8 cellular contexts compared by ENCODE assay signal in the genomic region with DNA sequence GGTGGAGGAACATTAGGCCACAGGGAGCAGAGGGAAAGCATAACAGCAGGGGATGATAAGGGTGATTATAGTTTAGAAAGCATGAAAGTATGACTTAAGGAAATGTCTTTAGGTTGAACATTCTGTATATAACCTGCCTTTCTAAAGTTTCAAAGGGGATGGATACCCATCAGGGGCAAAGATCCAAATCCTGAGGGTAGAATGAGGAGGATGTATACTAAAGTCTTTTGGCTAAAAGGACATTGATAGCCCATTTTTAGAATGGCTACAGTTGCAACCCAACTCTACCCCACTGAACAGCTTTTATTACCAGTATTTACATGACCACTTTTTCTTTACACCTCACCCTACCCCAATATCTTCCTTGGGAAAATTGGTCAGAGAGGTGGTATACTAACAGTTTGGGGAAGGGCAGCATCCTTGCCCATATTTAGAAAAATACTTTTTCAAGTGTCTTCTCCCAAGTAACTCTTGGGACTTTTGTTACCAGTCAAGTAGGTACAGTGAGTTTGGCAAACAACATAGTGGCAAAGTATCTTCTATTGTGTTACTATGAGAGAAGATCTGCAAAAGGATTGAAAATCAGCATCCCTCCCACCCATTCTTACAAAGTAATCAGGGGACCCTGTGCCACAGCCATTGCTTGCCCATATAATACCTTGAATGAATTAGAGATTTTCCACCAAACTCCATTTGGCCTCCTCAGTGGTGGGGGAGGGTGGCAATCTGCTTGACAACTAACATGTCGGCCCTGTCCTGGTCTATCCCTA. TPM values are rescaled to one million over a fixed set of nuclear protein-coding genes. Genes with fewer than 3 reads are reported as not detected.
DNase-seq lines count a peak whose midpoint lies in the region; ATAC-seq and TF ChIP-seq lines count a peak whose summit lies in the region.

No MANE protein-coding gene starts in this region.

- H3K36me3 ChIP-seq in ACC112 (ENCODE audit: insufficient read depth, low read length) (peaks cover 40% of the 10 kb centered on the region), GM23338 (ENCODE audit: insufficient read depth) (peaks cover 59% of the 10 kb centered on the region)

- H3K9me3 Mint-ChIP-seq in GM23338 = no peaks in the 10 kb centered on the region; the same call in 2 of the 3 replicates
- H3K9me3 Mint-ChIP-seq in activated CD4-positive, alpha-beta memory T cell treated with anti-CD3 and anti-CD28 coated beads for 36 hours = no peaks in the 10 kb centered on the region

- no peak overlapping the region for H3K4me3 Mint-ChIP-seq in GM23338
- H3K4me3 Mint-ChIP-seq in activated CD4-positive, alpha-beta memory T cell treated with anti-CD3 and anti-CD28 coated beads for 36 hours = no peak overlapping the region

- peaks cover 26% of the 10 kb centered on the region for H3K4me1 Mint-ChIP-seq in GM23338
- H3K4me1 Mint-ChIP-seq in activated CD4-positive, alpha-beta memory T cell treated with anti-CD3 and anti-CD28 coated beads for 36 hours (ENCODE audit: low read depth) = peaks cover 18% of the 10 kb centered on the region

- peaks cover 12% of the 10 kb centered on the region for H4K20me1 ChIP-seq in GM23338 (replicated peaks; ENCODE audit: insufficient read depth)

- H3K27me3 ChIP-seq in ACC112 (ENCODE audit: insufficient read depth, low read length) = no peaks in the 10 kb centered on the region
- H3K27me3 ChIP-seq in GM23338 (ENCODE audit: insufficient read depth) = no peaks in the 10 kb centered on the region

- H2AFZ ChIP-seq in ACC112 (ENCODE audit: low read length, unreplicated experiment) (no peak overlapping the region), GM23338 (no peak overlapping the region)

- H3K4me1 ChIP-seq in ACC112 (ENCODE audit: control insufficient read depth, insufficient read depth, low read length, unreplicated experiment) (peaks cover 29% of the 10 kb centered on the region), GM23338 (ENCODE audit: insufficient read depth) (no peaks in the 10 kb centered on the region)

- peaks cover 21% of the 10 kb centered on the region for H3K27me3 Mint-ChIP-seq in GM23338 (ENCODE audit: insufficient read depth, low read depth, poor library complexity)
- H3K27me3 Mint-ChIP-seq in activated CD4-positive, alpha-beta memory T cell treated with anti-CD3 and anti-CD28 coated beads for 36 hours = no peaks in the 10 kb centered on the region

- no peak for DNase-seq in GM23338 (ENCODE audit: low spot score)
- DNase-seq in activated CD4-positive, alpha-beta memory T cell treated with anti-CD3 and anti-CD28 coated beads for 36 hours = no peak
- no peak for DNase-seq in left lobe of liver (ENCODE audit: low spot score)
- no peak for DNase-seq in ureter (ENCODE audit: low spot score)
- no peak for DNase-seq in AML-193 (lab: John Stamatoyannopoulos, UW)

- TF ChIP-seq CTCF in GM23338 (conservative IDR thresholded peaks at IDR 0.05; ENCODE audit: low read depth in 2 of 2) = no peak

- intact Hi-C loops in activated CD4-positive, alpha-beta memory T cell treated with anti-CD3 and anti-CD28 coated beads for 36 hours (cut with micrococcal nuclease) = no loop called here

- no peak overlapping the region for H3K4me3 ChIP-seq in ACC112 (ENCODE audit: low read depth, low read length)
- no peak overlapping the region for H3K4me3 ChIP-seq in GM23338

- peaks cover 52% of the 10 kb centered on the region for H3F3A ChIP-seq in GM23338 (replicated peaks; ENCODE audit: low read depth)

- peaks cover 84% of the 10 kb centered on the region for H3K36me3 Mint-ChIP-seq in GM23338 (ENCODE audit: low read depth)
- peaks cover 44% of the 10 kb centered on the region for H3K36me3 Mint-ChIP-seq in activated CD4-positive, alpha-beta memory T cell treated with anti-CD3 and anti-CD28 coated beads for 36 hours

- no peak overlapping the region for H3K4me2 ChIP-seq in GM23338

- POLR2A ChIA-PET in activated CD4-positive, alpha-beta memory T cell treated with anti-CD3 and anti-CD28 coated beads for 36 hours (lab: Charles Lee) = interaction anchor here (0.6 to 5.4 kb wide), 8 partner anchors 8 to 290 kb away, joined by 3 to 52 read pairs (median 15); partner anchors contain the start of genes GGCX, MAT2A and SH2D6

- H3K27ac ChIP-seq in ACC112 (ENCODE audit: low read depth, low read length) (peak overlapping the region; percentile 21), GM23338 (ENCODE audit: low read depth) (no peak overlapping the region; the same call in 1 of the 2 replicates)

- H3K27ac Mint-ChIP-seq in GM23338 = no peak overlapping the region; the same call in 1 of the 2 replicates
- H3K27ac Mint-ChIP-seq in activated CD4-positive, alpha-beta memory T cell treated with anti-CD3 and anti-CD28 coated beads for 36 hours = peak overlapping the region; percentile 46

- H3K79me2 ChIP-seq in ACC112 (ENCODE audit: control insufficient read depth, insufficient read depth, low read length, unreplicated experiment) (peaks cover 11% of the 10 kb centered on the region), GM23338 (replicated peaks; ENCODE audit: insufficient read depth) (peaks cover 6% of the 10 kb centered on the region)

- ATAC-seq in GM23338 = peak; percentile 6; the same call in 2 of the 3 replicates
- peak; percentile 3 for ATAC-seq in left lobe of liver
- ATAC-seq in GM21360 (IDR thresholded peaks at IDR 0.05; ENCODE audit: unreplicated experiment) = no peak
- no peak for ATAC-seq in HG03108 (IDR thresholded peaks at IDR 0.05; ENCODE audit: unreplicated experiment)

- CTCF ChIA-PET in activated CD4-positive, alpha-beta memory T cell treated with anti-CD3 and anti-CD28 coated beads for 36 hours (lab: Charles Lee) = interaction anchor here (5.0 to 13.3 kb wide), 2 partner anchors 7 to 126 kb away, joined by 62 to 328 read pairs; partner anchors contain the start of genes MAT2A and SH2D6

- H3K9me2 ChIP-seq in GM23338 (ENCODE audit: insufficient read depth) = no peaks in the 10 kb centered on the region

TF ChIP-seq in GM23338, 12 proteins besides CTCF, POLR2A, EP300 and RAD21 (continues in another document):
- TF ChIP-seq EZH2 (IDR thresholded peaks at IDR 0.05; ENCODE audit: low read depth, unreplicated experiment) (no peak), ETS1 (IDR thresholded peaks at IDR 0.05) (no peak), NANOG (IDR thresholded peaks at IDR 0.05; ENCODE audit: borderline replicate concordance) (no peak)

RNA-seq across cellular contexts. Expression of gene MAT2A, which starts 8.3 kb away (rescaled TPM):
- 206 and 232 TPM in 2 replicates for total RNA-seq in GM23338 (2014; rRNA removed; shearing (Covaris generic))
- 74.4 and 105 TPM in 2 replicates for polyA plus RNA-seq in GM23338 (2016; fragmentation: Nextera tagmentation; extraction: Ambion mirVana)
- 100 to 1,000 TPM; 196 to 208 TPM for total RNA-seq in activated CD4-positive, alpha-beta memory T cell treated with anti-CD3 and anti-CD28 coated beads for 36 hours
- 76.6 TPM for total RNA-seq in left lobe of liver
- 450 TPM for total RNA-seq in ureter

RNA-seq across cellular contexts. Expression of gene GGCX, which starts 14.0 kb away (rescaled TPM):
- total RNA-seq in GM23338 (2014; rRNA removed; shearing (Covaris generic)) = 30.8 and 36.2 TPM in 2 replicates
- 14.4 and 15.3 TPM in 2 replicates for polyA plus RNA-seq in GM23338 (2016; fragmentation: Nextera tagmentation; extraction: Ambion mirVana)
- 10 to 100 TPM; 24.2 to 25.2 TPM for total RNA-seq in activated CD4-positive, alpha-beta memory T cell treated with anti-CD3 and anti-CD28 coated beads for 36 hours
- 232 TPM for total RNA-seq in left lobe of liver
- 48.9 TPM for total RNA-seq in ureter

RNA-seq across cellular contexts. Expression of gene VAMP8, which starts 30.1 kb away (rescaled TPM):
- 16.3 and 17.4 TPM in 2 replicates for total RNA-seq in GM23338 (2014; rRNA removed; shearing (Covaris generic))
- polyA plus RNA-seq in GM23338 (2016; fragmentation: Nextera tagmentation; extraction: Ambion mirVana) = 71.7 and 73.0 TPM in 2 replicates
- total RNA-seq in activated CD4-positive, alpha-beta memory T cell treated with anti-CD3 and anti-CD28 coated beads for 36 hours = 100 to 1,000 TPM; 112 to 114 TPM
- total RNA-seq in left lobe of liver (69.9 TPM), ureter (165 TPM)

RNA-seq across cellular contexts. Expression of gene VAMP5, which starts 37.0 kb away (rescaled TPM):
- 0.87 and 2.6 TPM in 2 replicates for total RNA-seq in GM23338 (2014; rRNA removed; shearing (Covaris generic))
- polyA plus RNA-seq in GM23338 (2016; fragmentation: Nextera tagmentation; extraction: Ambion mirVana) = 5.5 and 7.8 TPM in 2 replicates
- 10 to 100 TPM; 49.7 to 51.9 TPM for total RNA-seq in activated CD4-positive, alpha-beta memory T cell treated with anti-CD3 and anti-CD28 coated beads for 36 hours
- total RNA-seq in left lobe of liver (31.7 TPM), ureter (32.8 TPM)

RNA-seq across cellular contexts. Expression of gene RNF181, which starts 48.3 kb away (rescaled TPM):
- 114 and 145 TPM in 2 replicates for total RNA-seq in GM23338 (2014; rRNA removed; shearing (Covaris generic))
- 260 and 276 TPM in 2 replicates for polyA plus RNA-seq in GM23338 (2016; fragmentation: Nextera tagmentation; extraction: Ambion mirVana)
- 100 to 1,000 TPM; 120 to 124 TPM for total RNA-seq in activated CD4-positive, alpha-beta memory T cell treated with anti-CD3 and anti-CD28 coated beads for 36 hours
- total RNA-seq in left lobe of liver (52.8 TPM), ureter (115 TPM)

Comparison
In these comparisons a context has a peak if more than half of its experiments do, and no peak if none do; other contexts are left out.
1. ATAC-seq: peak in GM23338 (single experiment) and left lobe of liver (single experiment); none in GM21360 (single experiment) and HG03108 (single experiment).